10 cellular contexts compared by ENCODE assay signal in the genomic region with DNA sequence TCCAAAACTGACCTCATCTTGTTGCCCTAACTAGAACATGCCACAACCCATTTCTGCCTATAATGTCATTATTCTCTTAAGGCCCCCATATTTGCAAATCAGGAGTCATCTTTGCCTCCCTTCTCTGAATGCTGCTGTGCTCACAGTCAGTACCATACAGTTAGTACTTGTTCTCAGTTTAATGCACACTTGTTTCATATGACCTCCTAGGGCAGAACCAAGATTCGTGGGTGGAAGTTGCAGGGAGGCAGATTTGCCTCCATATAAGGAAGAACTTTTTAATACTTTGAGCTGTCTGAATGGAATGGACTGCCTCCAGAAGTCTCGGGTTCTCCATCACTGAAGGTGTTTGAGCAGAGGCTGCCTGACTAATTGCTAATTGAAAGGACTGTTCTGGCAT. TPM values are rescaled to one million over a fixed set of nuclear protein-coding genes. Genes with fewer than 3 reads are reported as not detected.
DNase-seq lines count a peak whose midpoint lies in the region; ATAC-seq and TF ChIP-seq lines count a peak whose summit lies in the region.
"Had no signal": no experiment of that assay in that cellular context is flagged by ENCODE, and none has a peak within 500 bp of the region (broad histone marks: within the 10 kb centered on the region; RNA-seq: fewer than 3 reads in every experiment).

No MANE protein-coding gene starts in this region.

- intact Hi-C loops in left ventricle myocardium superior (cut with micrococcal nuclease) (no loop called here), lower leg skin (cut with DNase I; ENCODE audit: low total_unique reads) (no loop called here)

- TF ChIP-seq CTCF in lower leg skin (IDR thresholded peaks at IDR 0.05): no peak

- no peaks in the 10 kb centered on the region for H3K27me3 Mint-ChIP-seq in activated naive CD8-positive, alpha-beta T cell
- H3K27me3 Mint-ChIP-seq in stimulated activated naive CD8-positive, alpha-beta T cell treated with anti-CD3 and anti-CD28 coated beads, Interleukin-15, Interleukin-2, amounts not matched to agents 100 ng/mL and 50 ng/mL, for 24 hours: no peaks in the 10 kb centered on the region

- H3K4me1 Mint-ChIP-seq in activated naive CD8-positive, alpha-beta T cell (ENCODE audit: low read depth): peaks cover 84% of the 10 kb centered on the region
- peaks cover 93% of the 10 kb centered on the region for H3K4me1 Mint-ChIP-seq in stimulated activated naive CD8-positive, alpha-beta T cell treated with anti-CD3 and anti-CD28 coated beads, Interleukin-15, Interleukin-2, amounts not matched to agents 100 ng/mL and 50 ng/mL, for 24 hours (ENCODE audit: low read depth)

- no peaks in the 10 kb centered on the region for H3K9me3 Mint-ChIP-seq in activated naive CD8-positive, alpha-beta T cell (ENCODE audit: low read depth)
- no peaks in the 10 kb centered on the region for H3K9me3 Mint-ChIP-seq in stimulated activated naive CD8-positive, alpha-beta T cell treated with anti-CD3 and anti-CD28 coated beads, Interleukin-15, Interleukin-2, amounts not matched to agents 100 ng/mL and 50 ng/mL, for 24 hours

- WGBS in lower leg skin, 2 donors: 33 to 42% methylated on average over 2 of the region's 2 CpGs

- DNase-seq in activated CD4-positive, alpha-beta T cell treated with anti-CD3 and anti-CD28 coated beads for 48 hours: peak; percentile 44
- DNase-seq in activated CD4-positive, alpha-beta T cell treated with anti-CD3 and anti-CD28 coated beads, Interleukin-2, amount 50 U/mL, for 4 hours: no peak
- DNase-seq in left ventricle myocardium superior (no peak), erythroblast (lab: John Stamatoyannopoulos, UW) (no peak), lower leg skin (ENCODE audit: low spot score in 2 of 2) (no peak), SKM-1 treated with dmso at 0.1 percent for 144 hours (lab: John Stamatoyannopoulos, UW; ENCODE audit: unreplicated experiment) (no peak)

- peaks cover 25% of the 10 kb centered on the region for H3K36me3 Mint-ChIP-seq in activated naive CD8-positive, alpha-beta T cell
- H3K36me3 Mint-ChIP-seq in stimulated activated naive CD8-positive, alpha-beta T cell treated with anti-CD3 and anti-CD28 coated beads, Interleukin-15, Interleukin-2, amounts not matched to agents 100 ng/mL and 50 ng/mL, for 24 hours (ENCODE audit: low read depth): peaks cover 78% of the 10 kb centered on the region

- no peak overlapping the region for H3K4me3 ChIP-seq in lower leg skin (ENCODE audit: low read depth, poor library complexity, severe bottlenecking)
- H3K4me3 ChIP-seq: A549 had no signal

- peak; percentile 33 for ATAC-seq in left ventricle myocardium superior
- ATAC-seq: A549, Panc1 had no signal

- no peak for TF ChIP-seq POLR2A in erythroblast (IDR thresholded peaks at IDR 0.05; ENCODE audit: low read length)
- no peak for TF ChIP-seq POLR2A in lower leg skin (IDR thresholded peaks at IDR 0.05)

- H3K27ac Mint-ChIP-seq in activated naive CD8-positive, alpha-beta T cell: peak overlapping the region; percentile 91
- H3K27ac Mint-ChIP-seq in stimulated activated naive CD8-positive, alpha-beta T cell treated with anti-CD3 and anti-CD28 coated beads, Interleukin-15, Interleukin-2, amounts not matched to agents 100 ng/mL and 50 ng/mL, for 24 hours: peak overlapping the region; percentile 89

- peak overlapping the region; percentile 53 for H3K4me3 Mint-ChIP-seq in activated naive CD8-positive, alpha-beta T cell
- H3K4me3 Mint-ChIP-seq in stimulated activated naive CD8-positive, alpha-beta T cell treated with anti-CD3 and anti-CD28 coated beads, Interleukin-15, Interleukin-2, amounts not matched to agents 100 ng/mL and 50 ng/mL, for 24 hours: peak overlapping the region; percentile 60

RNA-seq across cellular contexts. Expression of a gene that starts 9.2 kb away (rescaled TPM):
- total RNA-seq in left ventricle myocardium superior: 69.1 TPM
- total RNA-seq in lower leg skin: 100 to 1,000 TPM; 136 to 173 (median 143) TPM

RNA-seq across cellular contexts. Expression of a gene that starts 47.3 kb away (rescaled TPM):
- total RNA-seq in left ventricle myocardium superior (38.9 TPM), lower leg skin (10 to 100 TPM; 28.2 to 42.1 (median 37.5) TPM)
